ENCODE assay signal across 11 cellular contexts in genomic region chr16:51971184-51971583, GRCh38.
A peak's percentile ranks its signal among the peaks of the same experiment; 100 is the strongest.
DNase-seq lines count a peak whose midpoint lies in the region; ATAC-seq, FAIRE-seq and TF ChIP-seq lines count a peak whose summit lies in the region.
"Had no signal": no experiment of that assay in that cellular context is flagged by ENCODE, and none has a peak within 500 bp of the region (broad histone marks: within the 10 kb centered on the region; RNA-seq: fewer than 3 reads in every experiment).

No MANE protein-coding gene starts in this region.

- no peak overlapping the region for H2BK5ac ChIP-seq in H1 (ENCODE audit: low read depth, low read length)

- H3K4ac ChIP-seq in H1 (replicated peaks; ENCODE audit: insufficient read length, low read depth, low read length): no peak overlapping the region

- H3K18ac ChIP-seq in H1 (ENCODE audit: extremely low read depth, low read length): no peak overlapping the region

- no peak overlapping the region for H2BK15ac ChIP-seq in H1 (ENCODE audit: low read length)

- H3K4me1 ChIP-seq in H1 (replicated peaks in 1 of 4; ENCODE audit: control insufficient read depth in 3 of 4, insufficient read depth in 4 of 4, low read length in 3 of 4): peaks cover 0 to 8% (median under 1%) of the 10 kb centered on the region in 4 experiments; a peak in 2 of 7 replicates
- no peaks in the 10 kb centered on the region for H3K4me1 ChIP-seq in smooth muscle cell (ENCODE audit: low read depth)

- no peak overlapping the region for H3K14ac ChIP-seq in H1 (ENCODE audit: insufficient read length)

- H3K4me3 ChIP-seq in H1 (ENCODE audit: extremely low read depth in 1 of 4, insufficient read depth in 2 of 4, low read depth in 3 of 4, low read length in 4 of 4) (no peak overlapping the region), smooth muscle cell (no peak overlapping the region)

- H3K9me3 ChIP-seq in H1 (ENCODE audit: insufficient read depth in 2 of 2, low read depth in 1 of 2, low read length in 1 of 2) (no peaks in the 10 kb centered on the region), smooth muscle cell (replicated peaks; ENCODE audit: low read depth) (no peaks in the 10 kb centered on the region)

- H2BK120ac ChIP-seq in H1 (replicated peaks; ENCODE audit: low read depth, low read length): no peak overlapping the region

- no peaks in the 10 kb centered on the region; the same call in 1 of the 2 replicates for H3K23me2 ChIP-seq in H1 (ENCODE audit: low read depth, low read length)

- H2AFZ ChIP-seq in H1 (ENCODE audit: low read length): no peak overlapping the region
- H2AFZ ChIP-seq in smooth muscle cell (ENCODE audit: low read depth): no peak overlapping the region

- H4K8ac ChIP-seq in H1 (ENCODE audit: extremely low read depth, insufficient read depth, low read length): no peak overlapping the region

- TF ChIP-seq RAD21 in H1 (IDR thresholded peaks at IDR 0.05 in 1 of 2, conservative IDR thresholded peaks at IDR 0.05 in 1 of 2; ENCODE audit: low read depth in 2 of 2, low read length in 2 of 2): peak; percentile 79 to 82

- H3K27me3 ChIP-seq in H1 (replicated peaks in 1 of 4; ENCODE audit: control insufficient read depth in 3 of 4, extremely low read depth in 1 of 4, insufficient read depth in 3 of 4, low read length in 3 of 4) (no peaks in the 10 kb centered on the region), smooth muscle cell (ENCODE audit: low read depth) (peaks cover 7% of the 10 kb centered on the region)

- TF ChIP-seq CTCF in H1 (IDR thresholded peaks at IDR 0.05; ENCODE audit: control extremely low read depth in 1 of 3, insufficient read depth in 1 of 3, low read depth in 1 of 3, low read length in 3 of 3) (peak; percentile 49 to 66 (median 60)), smooth muscle cell (IDR thresholded peaks at IDR 0.05; ENCODE audit: borderline replicate concordance, insufficient read depth, poor library complexity, severe bottlenecking) (peak; percentile 61)

- H3K36me3 ChIP-seq in H1 (ENCODE audit: control insufficient read depth in 2 of 4, insufficient read depth in 4 of 4, low read length in 3 of 4) (no peaks in the 10 kb centered on the region), smooth muscle cell (ENCODE audit: low read depth) (no peaks in the 10 kb centered on the region)

- no peak for FAIRE-seq in H1 (lab: Jason Lieb, UNC)

- H3K4me2 ChIP-seq in H1 (ENCODE audit: insufficient read depth in 1 of 2, low read depth in 2 of 2, low read length in 2 of 2): no peak overlapping the region
- H3K4me2 ChIP-seq in smooth muscle cell: no peak overlapping the region

- H2BK20ac ChIP-seq in H1 (ENCODE audit: low read length): no peak overlapping the region

- no peak overlapping the region for H2AK5ac ChIP-seq in H1 (ENCODE audit: low read depth, low read length)

- CTCF ChIA-PET in H1 (lab: Charles Lee; ENCODE audit: partially characterized antibody): interaction anchor here (0.6 to 22.6 kb wide), 26 partner anchors 8 to 1296 kb away, joined by 3 to 424 read pairs (median 4); no protein-coding TSS in a partner anchor

- H3F3A ChIP-seq in smooth muscle cell (ENCODE audit: low read depth): no peaks in the 10 kb centered on the region

- no peak overlapping the region for H3K27ac ChIP-seq in H1 (ENCODE audit: low read depth, low read length)
- H3K27ac ChIP-seq in smooth muscle cell (ENCODE audit: low read depth): no peak overlapping the region

- H3K9ac ChIP-seq in H1 (replicated peaks in 1 of 4; ENCODE audit: extremely low read depth in 1 of 4, low read depth in 3 of 4, low read length in 3 of 4): no peak overlapping the region
- no peak overlapping the region for H3K9ac ChIP-seq in smooth muscle cell (ENCODE audit: low read depth)

- H4K20me1 ChIP-seq in H1 (replicated peaks in 1 of 2; ENCODE audit: control insufficient read depth in 1 of 2, insufficient read depth in 2 of 2, low read length in 2 of 2) (no peaks in the 10 kb centered on the region), smooth muscle cell (ENCODE audit: low read depth) (no peaks in the 10 kb centered on the region)

- H2BK12ac ChIP-seq in H1 (ENCODE audit: low read depth, low read length): no peak overlapping the region

- no peak for TF ChIP-seq EP300 in H1 (IDR thresholded peaks at IDR 0.05; ENCODE audit: borderline replicate concordance in 1 of 2, low read depth in 2 of 2, low read length in 2 of 2)

- POLR2A ChIA-PET in H1 (lab: Charles Lee; ENCODE audit: partially characterized antibody): no interaction called here

- H3K79me2 ChIP-seq in H1 (ENCODE audit: control insufficient read depth in 1 of 2, insufficient read depth in 2 of 2, low read length in 2 of 2): no peaks in the 10 kb centered on the region
- H3K79me2 ChIP-seq in smooth muscle cell (ENCODE audit: low read depth): no peaks in the 10 kb centered on the region

- no peak for ATAC-seq in GM18505 (IDR thresholded peaks at IDR 0.05; ENCODE audit: unreplicated experiment)
- ATAC-seq: left ventricle myocardium superior had no signal

- no peak overlapping the region for H3K23ac ChIP-seq in H1 (ENCODE audit: insufficient read length)

- DNase-seq in NCI-H1436 (lab: John Stamatoyannopoulos, UW) (peak; percentile 5), NCI-H1436 treated with DMSO at 0.1 percent for 48 hours (lab: John Stamatoyannopoulos, UW) (no peak), NCI-H69 (lab: John Stamatoyannopoulos, UW) (peak; percentile 37), H1 (ENCODE audit: low read depth in 1 of 2, low spot score in 2 of 2) (no peak), smooth muscle cell (lab: John Stamatoyannopoulos, UW; ENCODE audit: unreplicated experiment) (no peak), NOMO-1 (lab: John Stamatoyannopoulos, UW; ENCODE audit: unreplicated experiment in 2 of 2) (no peak), NCI-H2029 treated with DMSO at 0.1 percent for 48 hours (lab: John Stamatoyannopoulos, UW) (no peak)
- DNase-seq: activated CD4-positive, CD25-positive, alpha-beta regulatory T cell; aorta; left ventricle myocardium superior had no signal

- H3K79me1 ChIP-seq in H1 (ENCODE audit: low read depth, low read length): no peaks in the 10 kb centered on the region

- TF ChIP-seq POLR2A in H1 (IDR thresholded peaks at IDR 0.05; ENCODE audit: control extremely low read depth in 1 of 2, low read depth in 2 of 2, low read length in 2 of 2) (no peak), GM18505 (IDR thresholded peaks at IDR 0.05; ENCODE audit: borderline replicate concordance, extremely low read depth, insufficient read depth, insufficient read length) (no peak)

- no peak overlapping the region for H3K56ac ChIP-seq in H1 (replicated peaks; ENCODE audit: insufficient read length, low read depth, low read length)

- no peak overlapping the region for H4K91ac ChIP-seq in H1 (replicated peaks; ENCODE audit: insufficient read length, low read length)

- WGBS in H1 (ENCODE audit: extremely low coverage in 1 of 2, insufficient coverage in 1 of 2, insufficient read length in 1 of 2, insufficient replicate concordance in 2 of 2, low coverage in 1 of 2, low lambda C conversion rate in 2 of 2, missing lambda C conversion rate in 1 of 2), 2 experiments: 44% methylated on average over 4 of the region's 4 CpGs; no CpG with 5 or more reads in 1 of the 2 experiments
- WGBS in smooth muscle cell (ENCODE audit: low lambda C conversion rate): 33% methylated on average over 4 of the region's 4 CpGs

- H4K5ac ChIP-seq in H1 (ENCODE audit: insufficient read length, low read depth, low read length): no peak overlapping the region

TF ChIP-seq in H1, 55 proteins besides CTCF, POLR2A, EP300 and RAD21:
- TF ChIP-seq EZH2 (IDR thresholded peaks at IDR 0.05; ENCODE audit: low read depth, low read length, severe bottlenecking): no peak
- TF ChIP-seq CEBPB (IDR thresholded peaks at IDR 0.05; ENCODE audit: low read depth, low read length): no peak
- TF ChIP-seq SP1 (IDR thresholded peaks at IDR 0.05; ENCODE audit: low read depth, low read length): no peak
- no peak for TF ChIP-seq ASH2L (IDR thresholded peaks at IDR 0.05; ENCODE audit: low read length)
- no peak for TF ChIP-seq TEAD4 (IDR thresholded peaks at IDR 0.05; ENCODE audit: low read depth, low read length)
- TF ChIP-seq YY1 (IDR thresholded peaks at IDR 0.05; ENCODE audit: low read depth, low read length): no peak
- no peak for TF ChIP-seq FOSL1 (IDR thresholded peaks at IDR 0.05; ENCODE audit: insufficient read depth, low read depth, low read length)
- TF ChIP-seq NRF1 (IDR thresholded peaks at IDR 0.05; ENCODE audit: low read depth, low read length): no peak
- no peak for TF ChIP-seq GTF2F1 (IDR thresholded peaks at IDR 0.05; ENCODE audit: borderline replicate concordance, low read depth, low read length)
- TF ChIP-seq SUZ12 (IDR thresholded peaks at IDR 0.05; ENCODE audit: low read length): no peak
- TF ChIP-seq SIX5 (IDR thresholded peaks at IDR 0.05; ENCODE audit: low read depth, low read length): no peak
- no peak for TF ChIP-seq ATF3 (IDR thresholded peaks at IDR 0.05; ENCODE audit: insufficient read depth, low read depth, low read length)
- no peak for TF ChIP-seq EGR1 (IDR thresholded peaks at IDR 0.05; ENCODE audit: borderline replicate concordance, low read depth, low read length)
- TF ChIP-seq CHD1 (IDR thresholded peaks at IDR 0.05; ENCODE audit: low read depth, low read length): no peak
- TF ChIP-seq ATF2 (IDR thresholded peaks at IDR 0.05; ENCODE audit: low read length): no peak

Comparison
In these comparisons a context has a peak if more than half of its experiments do, and no peak if none do; other contexts are left out.
1. DNase-seq: peak in NCI-H1436 (single experiment) and NCI-H69 (single experiment); none in NCI-H1436 treated with DMSO at 0.1 percent for 48 hours (single experiment), H1 (0 of 2), smooth muscle cell (single experiment), NOMO-1 (0 of 2) and NCI-H2029 treated with DMSO at 0.1 percent for 48 hours (single experiment).